Comparison of ENCODE assay signal across 22 cellular contexts in the genomic region with DNA sequence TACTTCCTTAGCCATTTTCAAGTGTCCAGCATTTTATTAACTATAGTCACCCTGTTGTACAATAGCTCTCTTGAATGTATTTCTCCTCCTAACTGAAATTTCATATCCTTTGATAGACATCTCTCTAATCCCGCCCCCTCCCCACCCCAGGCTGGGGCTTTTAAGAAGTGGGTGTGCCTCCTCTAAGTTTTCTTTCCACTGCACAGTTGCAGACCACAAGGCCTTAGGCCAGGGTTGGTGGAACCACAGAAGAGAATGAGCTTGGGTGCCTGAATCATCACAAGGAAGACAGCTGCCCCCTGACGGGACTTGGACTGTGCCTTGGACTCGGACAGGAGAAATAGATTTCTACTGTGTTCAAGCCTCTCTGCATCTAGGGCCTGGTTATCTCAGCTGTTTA.
A peak's percentile ranks its signal among the peaks of the same experiment; 100 is the strongest.
DNase-seq lines count a peak whose midpoint lies in the region; ATAC-seq, FAIRE-seq and TF ChIP-seq lines count a peak whose summit lies in the region.
"Had no signal": no experiment of that assay in that cellular context is flagged by ENCODE, and none has a peak within 500 bp of the region (broad histone marks: within the 10 kb centered on the region; RNA-seq: fewer than 3 reads in every experiment).

No MANE protein-coding gene starts in this region.

- no peak overlapping the region for H3K4me3 ChIP-seq in SJCRH30
- no peak overlapping the region for H3K4me3 ChIP-seq in K562
- H3K4me3 ChIP-seq: hepatocyte, ovary had no signal

- TF ChIP-seq EP300 in K562 (IDR thresholded peaks at IDR 0.05; ENCODE audit: low read length): no peak

- peaks cover 30% of the 10 kb centered on the region for H3K27me3 Mint-ChIP-seq in activated naive CD4-positive, alpha-beta T cell treated with anti-CD3 and anti-CD28 coated beads, Interleukin-2, amount 10 ng/mL, durations not matched to agents 7 days and 5 days
- H3K27me3 Mint-ChIP-seq in progenitor cell of endocrine pancreas: peaks cover 12% of the 10 kb centered on the region

- no peak for TF ChIP-seq POLR2A in K562 (conservative IDR thresholded peaks at IDR 0.05)

- no peak overlapping the region for H3K27ac ChIP-seq in SJCRH30
- H3K27ac ChIP-seq in K562 (ENCODE audit: extremely low read depth, low read depth, low read length): no peak overlapping the region
- H3K27ac ChIP-seq: hepatocyte, ovary had no signal

- no peak overlapping the region for H3K4me3 Mint-ChIP-seq in activated naive CD4-positive, alpha-beta T cell treated with anti-CD3 and anti-CD28 coated beads, Interleukin-2, amount 10 ng/mL, durations not matched to agents 7 days and 5 days
- no peak overlapping the region for H3K4me3 Mint-ChIP-seq in progenitor cell of endocrine pancreas (ENCODE audit: low read depth)

- H3K9me3 ChIP-seq in SJCRH30 (replicated peaks) (no peaks in the 10 kb centered on the region), K562 (replicated peaks; ENCODE audit: control insufficient read depth, insufficient read depth, low read depth, low read length) (no peaks in the 10 kb centered on the region)
- H3K9me3 ChIP-seq: Caco-2, ovary had no signal

- H4K20me1 ChIP-seq in K562 (replicated peaks; ENCODE audit: control insufficient read depth, insufficient read depth, low read length): no peaks in the 10 kb centered on the region

- ATAC-seq in K562 (peak; percentile 66), HG03565 (IDR thresholded peaks at IDR 0.05; ENCODE audit: unreplicated experiment) (no peak), GM21717 (IDR thresholded peaks at IDR 0.05; ENCODE audit: unreplicated experiment) (no peak)
- ATAC-seq in stimulated activated naive CD8-positive, alpha-beta T cell treated with anti-CD3 and anti-CD28 coated beads, Interleukin-15, Interleukin-2, amounts not matched to agents 100 U/mL and 50 U/mL, for 24 hours: peak; percentile 79

- no peaks in the 10 kb centered on the region for H3K9me3 Mint-ChIP-seq in activated naive CD4-positive, alpha-beta T cell treated with anti-CD3 and anti-CD28 coated beads, Interleukin-2, amount 10 ng/mL, durations not matched to agents 7 days and 5 days
- H3K9me3 Mint-ChIP-seq in progenitor cell of endocrine pancreas (ENCODE audit: low read depth): no peaks in the 10 kb centered on the region

- TF ChIP-seq CTCF in K562 (IDR thresholded peaks at IDR 0.05 in 2 of 3, conservative IDR thresholded peaks at IDR 0.05 in 1 of 3; ENCODE audit: insufficient read depth in 2 of 3, low read depth in 1 of 3, low read length in 3 of 3) (no peak), progenitor cell of endocrine pancreas (IDR thresholded peaks at IDR 0.05; ENCODE audit: unreplicated experiment) (no peak)

- H3K27me3 ChIP-seq in SJCRH30 (no peaks in the 10 kb centered on the region), K562 (ENCODE audit: control insufficient read depth in 2 of 2, insufficient read depth in 2 of 2, low read length in 2 of 2) (peaks cover 11 to 33% of the 10 kb centered on the region in 2 experiments; a peak in 4 of 5 replicates)
- H3K27me3 ChIP-seq: hepatocyte, ovary had no signal

- BruUV-seq in K562 (replicated peaks; lab: Mats Ljungman, UMichigan): no TSS peak

- H3K79me2 ChIP-seq in K562 (ENCODE audit: control insufficient read depth, insufficient read depth, low read length): no peaks in the 10 kb centered on the region
- H3K79me2 ChIP-seq: hepatocyte had no signal

- H3K36me3 ChIP-seq in SJCRH30 (no peaks in the 10 kb centered on the region), K562 (ENCODE audit: control insufficient read depth, insufficient read depth, low read length) (no peaks in the 10 kb centered on the region)
- H3K36me3 ChIP-seq: ovary had no signal

- no peak overlapping the region for H3K9ac ChIP-seq in K562 (ENCODE audit: insufficient read depth in 1 of 2, low read depth in 2 of 2, low read length in 2 of 2)

- H3K9me1 ChIP-seq in K562 (ENCODE audit: control insufficient read depth, insufficient read depth, low read length): no peaks in the 10 kb centered on the region

- CTCF ChIA-PET in activated naive CD4-positive, alpha-beta T cell treated with anti-CD3 and anti-CD28 coated beads, Interleukin-2, amount 10 ng/mL, durations not matched to agents 7 days and 5 days (lab: Charles Lee): interaction anchor here (0.8 kb wide), 1 partner anchor 150 kb away, joined by 3 read pairs; no protein-coding TSS in a partner anchor
- CTCF ChIA-PET in K562 (lab: Yijun Ruan, JAX; ENCODE audit: low intra/inter-chr PET ratio): no interaction called here

- WGBS in K562 (ENCODE audit: insufficient coverage, low coverage, missing lambda C conversion rate): 14% methylated on average over 2 of the region's 3 CpGs

- H3K4me1 ChIP-seq in SJCRH30: peaks cover 8% of the 10 kb centered on the region
- no peaks in the 10 kb centered on the region; a peak in 2 of 5 replicates for H3K4me1 ChIP-seq in K562 (replicated peaks in 1 of 2; ENCODE audit: control insufficient read depth in 2 of 2, insufficient read depth in 2 of 2, low read length in 2 of 2)
- H3K4me1 ChIP-seq: Caco-2 had no signal

- in situ Hi-C loops in K562 (cut with MboI): loop anchor here (25.0 kb wide), 1 partner anchor 190 kb away; no protein-coding TSS in a partner anchor

- TF ChIP-seq RAD21 in K562 (CRISPR knock-in tag; conservative IDR thresholded peaks at IDR 0.05 in 1 of 2, IDR thresholded peaks at IDR 0.05 in 1 of 2): no peak

- H3K4me2 ChIP-seq in K562 (ENCODE audit: insufficient read depth, low read length): no peak overlapping the region
- H3K4me2 ChIP-seq: hepatocyte had no signal

- H3K36me3 Mint-ChIP-seq in activated naive CD4-positive, alpha-beta T cell treated with anti-CD3 and anti-CD28 coated beads, Interleukin-2, amount 10 ng/mL, durations not matched to agents 7 days and 5 days: no peaks in the 10 kb centered on the region
- H3K36me3 Mint-ChIP-seq in progenitor cell of endocrine pancreas (ENCODE audit: insufficient read depth): no peaks in the 10 kb centered on the region

- DNase-seq in activated naive CD4-positive, alpha-beta T cell treated with anti-CD3 and anti-CD28 coated beads, Interleukin-2, amount 10 ng/mL, durations not matched to agents 7 days and 5 days: peak; percentile 54
- DNase-seq in activated naive CD4-positive, alpha-beta T cell treated with anti-CD3 and anti-CD28 coated beads, Interleukin-2, amount 50 U/mL, for 16 hours: no peak
- DNase-seq in SJCRH30: peak; percentile 19 to 45
- peak in 1 of 4 experiments; percentile 11 for DNase-seq in K562 (ENCODE audit: extremely low read depth in 1 of 4, low spot score in 3 of 4)
- DNase-seq in stimulated activated naive CD8-positive, alpha-beta T cell treated with anti-CD3 and anti-CD28 coated beads, Interleukin-15, Interleukin-2, amounts not matched to agents 100 U/mL and 50 U/mL, for 24 hours: peak; percentile 24
- no peak for DNase-seq in progenitor cell of endocrine pancreas (ENCODE audit: low spot score, unreplicated experiment)
- DNase-seq: activated CD4-positive, alpha-beta T cell treated with anti-CD3 and anti-CD28 coated beads, Interleukin-2, amount 50 U/mL, for 48 hours; activated gamma-delta T cell treated with Interleukin-2 at 50 U/mL for 16 hours; Caco-2; GF-D8; H7; NCI-H1048; NCI-H2171 treated with DMSO at 0.1 percent for 48 hours; NK-92 treated with Interleukin-12 subunit alpha and Interleukin-12 subunit beta, amount 100 ng/mL, for 24 hours; ovary; SIG-M5; stimulated activated naive CD4-positive, alpha-beta T cell treated with Interleukin-2 at 50 U/mL for 16 hours had no signal

- peaks cover 16% of the 10 kb centered on the region for H3K4me1 Mint-ChIP-seq in activated naive CD4-positive, alpha-beta T cell treated with anti-CD3 and anti-CD28 coated beads, Interleukin-2, amount 10 ng/mL, durations not matched to agents 7 days and 5 days
- H3K4me1 Mint-ChIP-seq in progenitor cell of endocrine pancreas (ENCODE audit: low read depth): no peaks in the 10 kb centered on the region

- intact Hi-C loops in K562 (cut with micrococcal nuclease): no loop called here

- H3K27ac Mint-ChIP-seq in activated naive CD4-positive, alpha-beta T cell treated with anti-CD3 and anti-CD28 coated beads, Interleukin-2, amount 10 ng/mL, durations not matched to agents 7 days and 5 days: no peak overlapping the region
- H3K27ac Mint-ChIP-seq in progenitor cell of endocrine pancreas: no peak overlapping the region

- POLR2A ChIA-PET in K562 (lab: Yijun Ruan, JAX): no interaction called here

- no peak for FAIRE-seq in K562 (lab: Jason Lieb, UNC)
- FAIRE-seq: bronchial epithelial cell, urothelium cell line had no signal

- no peak overlapping the region for H2AFZ ChIP-seq in K562 (ENCODE audit: low read depth, low read length)
- H2AFZ ChIP-seq: hepatocyte had no signal

TF ChIP-seq in K562, 482 proteins besides CTCF, POLR2A, EP300 and RAD21 (continues in another document):
- TF ChIP-seq ARNT (IDR thresholded peaks at IDR 0.05): no peak
- TF ChIP-seq SETDB1 (IDR thresholded peaks at IDR 0.05; ENCODE audit: low read length): no peak
- no peak for TF ChIP-seq SMARCC2 (IDR thresholded peaks at IDR 0.05; ENCODE audit: low read depth)
- TF ChIP-seq TAF9B (IDR thresholded peaks at IDR 0.05; ENCODE audit: partially characterized antibody): no peak
- no peak for TF ChIP-seq ZNF778 (CRISPR knock-in tag; IDR thresholded peaks at IDR 0.05)
- no peak for TF ChIP-seq SMARCA4 (IDR thresholded peaks at IDR 0.05)
- TF ChIP-seq, protein P1, sequence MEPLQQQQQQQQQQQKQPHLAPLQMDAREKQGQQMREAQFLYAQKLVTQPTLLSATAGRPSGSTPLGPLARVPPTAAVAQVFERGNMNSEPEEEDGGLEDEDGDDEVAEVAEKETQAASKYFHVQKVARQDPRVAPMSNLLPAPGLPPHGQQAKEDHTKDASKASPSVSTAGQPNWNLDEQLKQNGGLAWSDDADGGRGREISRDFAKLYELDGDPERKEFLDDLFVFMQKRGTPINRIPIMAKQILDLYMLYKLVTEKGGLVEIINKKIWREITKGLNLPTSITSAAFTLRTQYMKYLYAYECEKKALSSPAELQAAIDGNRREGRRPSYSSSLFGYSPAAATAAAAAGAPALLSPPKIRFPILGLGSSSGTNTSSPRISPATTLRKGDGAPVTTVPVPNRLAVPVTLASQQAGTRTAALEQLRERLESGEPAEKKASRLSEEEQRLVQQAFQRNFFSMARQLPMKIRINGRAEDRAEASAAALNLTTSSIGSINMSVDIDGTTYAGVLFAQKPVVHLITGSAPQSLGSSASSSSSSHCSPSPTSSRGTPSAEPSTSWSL (CRISPR knock-in tag; IDR thresholded peaks at IDR 0.05; ENCODE audit: borderline replicate concordance): no peak

Comparison
In these comparisons a context has a peak if more than half of its experiments do, and no peak if none do; other contexts are left out.
1. DNase-seq: peak in activated naive CD4-positive, alpha-beta T cell treated with anti-CD3 and anti-CD28 coated beads, Interleukin-2, amount 10 ng/mL, durations not matched to agents 7 days and 5 days (single experiment), SJCRH30 (2 of 2) and stimulated activated naive CD8-positive, alpha-beta T cell treated with anti-CD3 and anti-CD28 coated beads, Interleukin-15, Interleukin-2, amounts not matched to agents 100 U/mL and 50 U/mL, for 24 hours (single experiment); none in activated naive CD4-positive, alpha-beta T cell treated with anti-CD3 and anti-CD28 coated beads, Interleukin-2, amount 50 U/mL, for 16 hours (single experiment) and progenitor cell of endocrine pancreas (single experiment).
2. ATAC-seq: peak in K562 (single experiment) and stimulated activated naive CD8-positive, alpha-beta T cell treated with anti-CD3 and anti-CD28 coated beads, Interleukin-15, Interleukin-2, amounts not matched to agents 100 U/mL and 50 U/mL, for 24 hours (single experiment); none in HG03565 (single experiment) and GM21717 (single experiment).